Comparison of ENCODE assay signal across 18 cellular contexts in the genomic region with DNA sequence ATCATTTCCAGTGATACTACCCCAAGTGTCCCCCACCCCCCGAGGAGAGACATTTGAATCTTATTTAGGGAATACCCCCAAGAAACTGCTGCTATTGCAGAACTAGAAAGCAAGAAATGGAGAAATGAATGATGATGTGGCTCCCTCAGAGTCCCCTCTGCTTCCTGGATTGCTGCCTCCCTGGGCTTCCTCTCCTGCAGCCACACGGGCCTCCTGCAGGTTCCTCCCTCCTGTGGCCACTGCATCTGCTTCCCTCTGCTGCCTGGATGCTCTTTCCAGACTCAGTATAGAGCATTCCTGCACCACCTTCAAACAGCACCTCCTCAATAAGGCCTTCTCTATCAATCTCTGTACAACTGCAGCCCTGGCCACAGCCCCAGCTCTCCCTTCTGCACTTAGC.
"Had no signal": no experiment of that assay in that cellular context is flagged by ENCODE, and none has a peak within 500 bp of the region (broad histone marks: within the 10 kb centered on the region; RNA-seq: fewer than 3 reads in every experiment).

No MANE protein-coding gene starts in this region.

- H3K4me3 Mint-ChIP-seq: activated naive CD4-positive, alpha-beta T cell treated with anti-CD3 and anti-CD28 coated beads, Interleukin-2, amount 50 U/mL, for 24 hours; neural crest cell; WTC11 had no signal

- DNase-seq: activated CD4-positive, alpha-beta T cell treated with anti-CD3 and anti-CD28 coated beads, Interleukin-2, amount 50 U/mL, for 1 hour; caudate nucleus; colonic mucosa; effector CD4-positive, alpha-beta T cell; gastrocnemius medialis; heart right ventricle; kidney; left ventricle myocardium superior; ovary; stimulated activated CD4-positive, alpha-beta T cell treated with anti-CD3 and anti-CD28 coated beads, Interleukin-4, amount 100 ng/mL, for 1 hour; stimulated activated CD8-positive, alpha-beta memory T cell treated with anti-CD3 and anti-CD28 coated beads, Interleukin-4, amount 100 ng/mL, for 48 hours; stomach; T1000 had no signal

- H3K27ac Mint-ChIP-seq: activated naive CD4-positive, alpha-beta T cell treated with anti-CD3 and anti-CD28 coated beads, Interleukin-2, amount 50 U/mL, for 24 hours; activated T-helper 2 cell treated with anti-CD3 and anti-CD28 coated beads, Interferon-gamma antibody, Interleukin-2, Interleukin-4, amounts not matched to agents 10 μg/mL and 5 μg/mL and 100 μg/mL, durations not matched to agents 14 hours and 24 hours and 36 hours; WTC11 had no signal

- H3K9me3 ChIP-seq: colonic mucosa, gastrocnemius medialis, heart right ventricle, ovary, stomach, thoracic aorta had no signal

- H3K27me3 Mint-ChIP-seq: activated naive CD4-positive, alpha-beta T cell treated with anti-CD3 and anti-CD28 coated beads, Interleukin-2, amount 50 U/mL, for 24 hours had no signal

- ATAC-seq: gastrocnemius medialis, left ventricle myocardium superior, WTC11 had no signal

- H3K4me1 Mint-ChIP-seq: neural crest cell, WTC11 had no signal

- H3K36me3 ChIP-seq: colonic mucosa, ovary had no signal

- H3K4me3 ChIP-seq: colonic mucosa, gastrocnemius medialis, heart right ventricle, ovary, stomach, thoracic aorta had no signal

- H3K4me1 ChIP-seq: colonic mucosa, gastrocnemius medialis had no signal

- H3K27me3 ChIP-seq: colonic mucosa, gastrocnemius medialis, heart right ventricle, ovary, stomach had no signal

- H3K27ac ChIP-seq: colonic mucosa, gastrocnemius medialis, heart right ventricle, ovary, stomach, thoracic aorta had no signal
